In genomic region chr3:181727122-181728036, GRCh38 we compare ENCODE assay signal across 8 cellular contexts. TPM values are rescaled to one million over a fixed set of nuclear protein-coding genes. Genes with fewer than 3 reads are reported as not detected.
DNase-seq lines count a peak whose midpoint lies in the region; TF ChIP-seq lines count a peak whose summit lies in the region.

No MANE protein-coding gene starts in this region.

- H3K23ac ChIP-seq in mesendoderm (ENCODE audit: low read length): no peak overlapping the region

- H2BK15ac ChIP-seq in mesendoderm (replicated peaks; ENCODE audit: low read depth): no peak overlapping the region

- no peak overlapping the region for H2BK5ac ChIP-seq in mesendoderm (ENCODE audit: low read length)

- TF ChIP-seq POLR2A in tibial nerve (IDR thresholded peaks at IDR 0.05): no peak
- TF ChIP-seq POLR2A in adrenal gland (IDR thresholded peaks at IDR 0.05): no peak

- peaks cover 15% of the 10 kb centered on the region for H3K9me3 Mint-ChIP-seq in activated naive CD4-positive, alpha-beta T cell treated with anti-CD3 and anti-CD28 coated beads, Interleukin-2, amount 10 ng/mL, durations not matched to agents 7 days and 5 days
- peaks cover 0 to 6% (median 0%) of the 10 kb centered on the region in 5 experiments for H3K9me3 Mint-ChIP-seq in brain

- TF ChIP-seq EP300 in tibial nerve (IDR thresholded peaks at IDR 0.05): no peak

- TF ChIP-seq CTCF in brain (conservative IDR thresholded peaks at IDR 0.05): no peak
- TF ChIP-seq CTCF in tibial nerve (IDR thresholded peaks at IDR 0.05): no peak
- TF ChIP-seq CTCF in adrenal gland (IDR thresholded peaks at IDR 0.05): no peak

- H3K4me3 ChIP-seq in mesendoderm (ENCODE audit: low read length) (no peak overlapping the region), tibial nerve (peak overlapping the region; percentile 30 to 48 (median 41)), adrenal gland (peak overlapping the region in 1 of 4 donors; percentile 44)

- WGBS in mesendoderm (ENCODE audit: extremely low coverage, insufficient coverage, low lambda C conversion rate): no CpG with 5 or more reads among the region's 39 CpGs
- 6 to 7% methylated on average over 39 of the region's 39 CpGs for WGBS in tibial nerve, 2 donors
- WGBS in adrenal gland, 4 donors: 13 to 27% (median 15%) methylated on average over 33 to 39 of the region's 39 CpGs

- H3K36me3 ChIP-seq in mesendoderm (ENCODE audit: control insufficient read depth, insufficient read depth, low read length) (no peaks in the 10 kb centered on the region), tibial nerve (no peaks in the 10 kb centered on the region), adrenal gland (replicated peaks in 1 of 2) (no peaks in the 10 kb centered on the region)

- CTCF ChIA-PET in activated naive CD4-positive, alpha-beta T cell treated with anti-CD3 and anti-CD28 coated beads, Interleukin-2, amount 10 ng/mL, durations not matched to agents 7 days and 5 days (lab: Charles Lee): interaction anchor here (1.4 to 2.7 kb wide), 2 partner anchors 19 to 26 kb away, joined by 3 to 17 read pairs; no protein-coding TSS in a partner anchor

- H3K27me3 Mint-ChIP-seq in activated naive CD4-positive, alpha-beta T cell treated with anti-CD3 and anti-CD28 coated beads, Interleukin-2, amount 10 ng/mL, durations not matched to agents 7 days and 5 days: peaks cover 83% of the 10 kb centered on the region
- peaks cover 75% of the 10 kb centered on the region for H3K27me3 Mint-ChIP-seq in brain

- H3K4me1 ChIP-seq in mesendoderm (ENCODE audit: control insufficient read depth, low read depth, low read length) (peaks cover 7% of the 10 kb centered on the region), tibial nerve (peaks cover 0 to 35% (median 5%) of the 10 kb centered on the region in 4 donors), adrenal gland (replicated peaks in 1 of 2) (peaks cover 4 to 19% of the 10 kb centered on the region in 2 donors)

- no peak overlapping the region for H2AK5ac ChIP-seq in mesendoderm (ENCODE audit: low read length)

- H3K18ac ChIP-seq in mesendoderm (ENCODE audit: low read length): no peak overlapping the region

- H3K27ac Mint-ChIP-seq in activated naive CD4-positive, alpha-beta T cell treated with anti-CD3 and anti-CD28 coated beads, Interleukin-2, amount 10 ng/mL, durations not matched to agents 7 days and 5 days: peak overlapping the region; percentile 67
- peak overlapping the region in 4 of 5 experiments; percentile 88 to 99 (median 96) for H3K27ac Mint-ChIP-seq in brain

- peak overlapping the region; percentile 54 for H3K4me3 Mint-ChIP-seq in activated naive CD4-positive, alpha-beta T cell treated with anti-CD3 and anti-CD28 coated beads, Interleukin-2, amount 10 ng/mL, durations not matched to agents 7 days and 5 days
- H3K4me3 Mint-ChIP-seq in brain: peak overlapping the region in 4 of 5 experiments; percentile 85 to 92 (median 87)

- peaks cover 11% of the 10 kb centered on the region for H3K4me1 Mint-ChIP-seq in activated naive CD4-positive, alpha-beta T cell treated with anti-CD3 and anti-CD28 coated beads, Interleukin-2, amount 10 ng/mL, durations not matched to agents 7 days and 5 days
- H3K4me1 Mint-ChIP-seq in brain: peaks cover 90% of the 10 kb centered on the region

- H3K27ac ChIP-seq in mesendoderm (ENCODE audit: low read depth, low read length) (no peak overlapping the region), tibial nerve (peak overlapping the region; percentile 73 to 92 (median 78)), adrenal gland (no peak overlapping the region)

- H4K5ac ChIP-seq in mesendoderm (ENCODE audit: low read length): no peak overlapping the region

- no peak overlapping the region for H4K8ac ChIP-seq in mesendoderm (ENCODE audit: low read depth, low read length)

- H3K79me1 ChIP-seq in mesendoderm (ENCODE audit: low read length): no peaks in the 10 kb centered on the region

- no peak overlapping the region for H2BK120ac ChIP-seq in mesendoderm (ENCODE audit: low read depth, low read length)

- H3K4ac ChIP-seq in mesendoderm (ENCODE audit: low read depth, low read length): no peak overlapping the region

- peaks cover 22% of the 10 kb centered on the region for H3K36me3 Mint-ChIP-seq in activated naive CD4-positive, alpha-beta T cell treated with anti-CD3 and anti-CD28 coated beads, Interleukin-2, amount 10 ng/mL, durations not matched to agents 7 days and 5 days
- peaks cover 4% of the 10 kb centered on the region for H3K36me3 Mint-ChIP-seq in brain

- DNase-seq in activated naive CD4-positive, alpha-beta T cell treated with anti-CD3 and anti-CD28 coated beads, Interleukin-2, amount 10 ng/mL, durations not matched to agents 7 days and 5 days: no peak
- no peak for DNase-seq in activated naive CD4-positive, alpha-beta T cell treated with Interleukin-2 at 50 U/mL for 16 hours
- DNase-seq in mesendoderm (peak; percentile 52), tibial nerve (ENCODE audit: low spot score in 2 of 2) (no peak), dermis blood vessel endothelial cell (no peak), adrenal gland (no peak), NCI-H1105 treated with DMSO at 0.1 percent for 48 hours (lab: John Stamatoyannopoulos, UW) (no peak)

- no peak overlapping the region for H3K9ac ChIP-seq in mesendoderm (ENCODE audit: low read length)

- H3K4me2 ChIP-seq in mesendoderm (ENCODE audit: low read length): peak overlapping the region; percentile 61

- no peaks in the 10 kb centered on the region for H3K79me2 ChIP-seq in mesendoderm (ENCODE audit: control insufficient read depth, insufficient read depth, low read length)

- intact Hi-C loops in adrenal gland (cut with DNase I): no loop called here

- H3K27me3 ChIP-seq in mesendoderm (ENCODE audit: insufficient read depth, low read length, poor library complexity): peaks cover 59% of the 10 kb centered on the region
- H3K27me3 ChIP-seq in tibial nerve: peaks cover 0 to 90% of the 10 kb centered on the region in 2 donors
- peaks cover 74% of the 10 kb centered on the region for H3K27me3 ChIP-seq in adrenal gland

- H3K9me3 ChIP-seq in tibial nerve (no peaks in the 10 kb centered on the region), adrenal gland (replicated peaks in 1 of 3) (no peaks in the 10 kb centered on the region)

- H3K56ac ChIP-seq in mesendoderm (ENCODE audit: low read length): no peak overlapping the region

RNA-seq across cellular contexts. Expression of gene SOX2, which starts 15.7 kb away (rescaled TPM):
- polyA plus RNA-seq in brain (ENCODE audit: insufficient read depth, low read depth, low replicate concordance): 120 TPM
- 35.8 TPM for polyA plus RNA-seq in mesendoderm (2013, experiment 1 of 2)
- 42.3 TPM for polyA plus RNA-seq in mesendoderm (2013, experiment 2 of 2)
- 10 to 100 TPM; 21.3 to 50.5 (median 34.3) TPM for total RNA-seq in tibial nerve
- 0.05 TPM in 1 of 2 replicates, not detected in the other for total RNA-seq in dermis blood vessel endothelial cell
- total RNA-seq in adrenal gland: 1 to 10 TPM in 1 of 8 donors, under 1 TPM in 4, not detected in 3; 0.18 to 1.2 (median 0.54) TPM
- 1 to 10 TPM in 1 of 3 donors, under 1 TPM in 2; 0.40 to 1.1 (median 0.84) TPM for polyA plus RNA-seq in adrenal gland

Comparison
In these comparisons a context has a peak if more than half of its experiments do, and no peak if none do; other contexts are left out.
1. H3K27ac ChIP-seq: peak in tibial nerve (4 of 4); none in mesendoderm (single experiment) and adrenal gland (0 of 5).
2. RNA of gene SOX2, which starts 15.7 kb away (total RNA-seq): 21.3 to 50.5 TPM in tibial nerve; 0.18 to 1.2 TPM in adrenal gland and 0.05 TPM in dermis blood vessel endothelial cell; every median in the first group is over 4 times any median in the second.